ENCODE assay signal across 8 cellular contexts in the genomic region with DNA sequence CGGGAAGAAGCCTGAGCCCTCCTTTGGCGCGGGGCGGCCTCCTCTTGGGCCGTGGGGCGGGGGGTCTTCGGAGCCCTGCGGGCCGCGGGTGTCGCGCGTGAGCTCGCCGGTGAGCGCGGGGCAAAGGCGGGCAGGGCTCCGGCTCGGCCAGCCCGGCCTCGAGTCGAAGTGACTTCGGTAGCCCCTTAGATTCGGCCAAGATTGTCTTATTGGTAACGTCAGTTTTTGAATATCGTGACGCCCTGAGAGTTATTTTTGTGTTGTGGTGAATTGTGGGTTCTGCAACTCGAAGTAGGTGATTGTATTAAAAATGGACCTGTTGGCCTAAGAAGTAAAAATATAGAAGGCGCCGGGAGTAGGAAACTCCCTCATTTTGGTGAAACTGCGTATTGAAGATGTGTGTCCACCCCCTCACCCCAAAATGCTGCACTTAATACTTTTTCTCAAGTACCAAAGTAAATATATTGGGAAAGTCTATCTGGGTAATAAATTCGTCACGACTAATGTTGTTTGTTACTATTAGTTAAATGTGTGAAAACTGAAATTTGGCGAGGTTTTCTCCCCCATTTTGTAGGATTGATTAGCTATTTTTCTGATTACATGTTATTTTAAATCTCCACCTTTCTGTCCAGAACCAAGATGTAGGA. TPM values are rescaled to one million over a fixed set of nuclear protein-coding genes. Genes with fewer than 3 reads are reported as not detected.
A peak's percentile ranks its signal among the peaks of the same experiment; 100 is the strongest.
DNase-seq lines count a peak whose midpoint lies in the region; ATAC-seq, FAIRE-seq and TF ChIP-seq lines count a peak whose summit lies in the region.

No MANE protein-coding gene starts in this region.

- H3K4me2 ChIP-seq in BLaER1 treated with 17β-estradiol and CSF1 and Interleukin-3, amounts not matched to agents 10 nM and 100 nM: peak overlapping the region; percentile 74 to 96 (median 92)
- H3K4me2 ChIP-seq in GM12878 (ENCODE audit: control insufficient read depth, insufficient read depth): peak overlapping the region; percentile 78

- peaks cover 22 to 54% (median 43%) of the 10 kb centered on the region in 10 experiments for H3K4me1 ChIP-seq in BLaER1 treated with 17β-estradiol and CSF1 and Interleukin-3, amounts not matched to agents 10 nM and 100 nM
- H3K4me1 ChIP-seq in GM12878 (ENCODE audit: control insufficient read depth, insufficient read depth, low read length) (peaks cover 3% of the 10 kb centered on the region; the same call in 1 of the 2 replicates), stomach smooth muscle (ENCODE audit: control insufficient read depth, insufficient read depth, low read length) (peaks cover 28% of the 10 kb centered on the region)

- in situ Hi-C loops in GM12878 (cut with MboI): no loop called here

- peaks cover 34 to 44% (median 38%) of the 10 kb centered on the region in 11 experiments for H3K36me3 ChIP-seq in BLaER1 treated with 17β-estradiol and CSF1 and Interleukin-3, amounts not matched to agents 10 nM and 100 nM
- H3K36me3 ChIP-seq in KOPT-K1 (ENCODE audit: insufficient read depth, low read length) (peaks cover 43% of the 10 kb centered on the region), GM12878 (ENCODE audit: control insufficient read depth in 2 of 2, insufficient read depth in 2 of 2, low read length in 1 of 2) (peaks cover 2 to 25% of the 10 kb centered on the region in 2 experiments; a peak in 3 of 4 replicates), stomach smooth muscle (ENCODE audit: control insufficient read depth in 2 of 2, insufficient read depth in 2 of 2, low read length in 2 of 2) (peaks cover 3 to 4% of the 10 kb centered on the region in 2 donors)

- H3K4me3 ChIP-seq in BLaER1 treated with 17β-estradiol and CSF1 and Interleukin-3, amounts not matched to agents 10 nM and 100 nM: peak overlapping the region; percentile 88 to 97 (median 95)
- H3K4me3 ChIP-seq in GM12878: peak overlapping the region; percentile 99
- peak overlapping the region; percentile 97 to 98 for H3K4me3 ChIP-seq in stomach smooth muscle (ENCODE audit: low read length in 2 of 2)

- intact Hi-C loops in GM12878 (cut with micrococcal nuclease; ENCODE audit: unreplicated experiment): loop anchor here (1.0 to 10.0 kb wide), 5 partner anchors 98 to 508 kb away; a partner anchor contains a TSS

- peaks cover 0 to 12% (median 2%) of the 10 kb centered on the region in 11 experiments; a peak in 7 of 22 replicates for H3K9me3 ChIP-seq in BLaER1 treated with 17β-estradiol and CSF1 and Interleukin-3, amounts not matched to agents 10 nM and 100 nM (replicated peaks in 1 of 11)
- no peaks in the 10 kb centered on the region for H3K9me3 ChIP-seq in KOPT-K1 (ENCODE audit: insufficient read depth, low read length, poor library complexity, severe bottlenecking)
- H3K9me3 ChIP-seq in GM12878 (replicated peaks; ENCODE audit: control insufficient read depth, insufficient read depth, low read length): no peaks in the 10 kb centered on the region; the same call in 2 of the 3 replicates
- H3K9me3 ChIP-seq in stomach smooth muscle (ENCODE audit: control insufficient read depth in 2 of 2, low read length in 2 of 2): no peaks in the 10 kb centered on the region

- DNase-seq in GM12878 (ENCODE audit: low read depth, low spot score): no peak
- peak; percentile 35 for DNase-seq in kidney glomerular epithelial cell (lab: John Stamatoyannopoulos, UW)
- DNase-seq in cerebellum (ENCODE audit: low spot score): no peak
- DNase-seq in NCI-H226: no peak

- WGBS in GM12878 (ENCODE audit: insufficient coverage, insufficient replicate concordance, low lambda C conversion rate, missing lambda C conversion rate): 2% methylated on average over 31 of the region's 35 CpGs

- H4K20me1 ChIP-seq in BLaER1 treated with 17β-estradiol and CSF1 and Interleukin-3, amounts not matched to agents 10 nM and 100 nM: peaks cover 48 to 56% (median 52%) of the 10 kb centered on the region in 11 experiments
- H4K20me1 ChIP-seq in GM12878 (ENCODE audit: control insufficient read depth, insufficient read depth): no peaks in the 10 kb centered on the region; the same call in 1 of the 2 replicates

- POLR2A ChIA-PET in GM12878 (lab: Charles Lee): interaction anchor here (0.5 to 3.7 kb wide), 10 partner anchors 9 to 227 kb away, joined by 3 to 12 read pairs (median 3); no protein-coding TSS in a partner anchor

- no peak overlapping the region; the same call in 1 of the 2 replicates for H2AFZ ChIP-seq in GM12878 (ENCODE audit: control insufficient read depth, low read depth, low read length)

- no peak for TF ChIP-seq CTCF in GM12878 (IDR thresholded peaks at IDR 0.05 in 2 of 3, conservative IDR thresholded peaks at IDR 0.05 in 1 of 3; ENCODE audit: control insufficient read depth in 2 of 3, extremely low read depth in 1 of 3, insufficient read depth in 1 of 3, low read depth in 3 of 3, low read length in 3 of 3)

- RAD21 ChIA-PET in GM12878 (lab: Charles Lee; ENCODE audit: unreplicated experiment): interaction anchor here (0.7 to 4.6 kb wide), 3 partner anchors 9 to 227 kb away, joined by 3 to 20 read pairs (median 11); no protein-coding TSS in a partner anchor

- TF ChIP-seq POLR2A in GM12878 (IDR thresholded peaks at IDR 0.05; ENCODE audit: low read depth, low read length): no peak

- CTCF ChIA-PET in GM12878 (lab: Yijun Ruan, JAX): interaction anchor here (1.0 to 3.7 kb wide), 9 partner anchors 9 to 677 kb away, joined by 3 to 18 read pairs (median 4); no protein-coding TSS in a partner anchor

- peak overlapping the region; percentile 96 to 100 (median 99) for H3K9ac ChIP-seq in BLaER1 treated with 17β-estradiol and CSF1 and Interleukin-3, amounts not matched to agents 10 nM and 100 nM
- peak overlapping the region; percentile 100 for H3K9ac ChIP-seq in GM12878 (ENCODE audit: control insufficient read depth, insufficient read depth, low read length)
- H3K9ac ChIP-seq in stomach smooth muscle (ENCODE audit: low read length in 2 of 2): peak overlapping the region; percentile 99

- no peak for FAIRE-seq in GM12878 (lab: Jason Lieb, UNC)

- no peaks in the 10 kb centered on the region for H3K27me3 ChIP-seq in BLaER1 treated with 17β-estradiol and CSF1 and Interleukin-3, amounts not matched to agents 10 nM and 100 nM
- H3K27me3 ChIP-seq in GM12878 (replicated peaks in 1 of 2; ENCODE audit: control insufficient read depth in 2 of 2, insufficient read depth in 2 of 2, low read length in 1 of 2) (no peaks in the 10 kb centered on the region), stomach smooth muscle (ENCODE audit: control insufficient read depth in 1 of 2, insufficient read depth in 2 of 2, low read length in 2 of 2) (no peaks in the 10 kb centered on the region)

- peak; percentile 17 for ATAC-seq in GM19397 (IDR thresholded peaks at IDR 0.05; ENCODE audit: unreplicated experiment)
- peak; percentile 27 for ATAC-seq in GM12878

- peak overlapping the region; percentile 97 to 100 (median 99) for H3K27ac ChIP-seq in BLaER1 treated with 17β-estradiol and CSF1 and Interleukin-3, amounts not matched to agents 10 nM and 100 nM
- H3K27ac ChIP-seq in KOPT-K1 (ENCODE audit: low read depth, low read length, poor library complexity, severe bottlenecking): peak overlapping the region; percentile 98
- peak overlapping the region; percentile 99 for H3K27ac ChIP-seq in GM12878 (ENCODE audit: control insufficient read depth, insufficient read depth)
- peak overlapping the region; percentile 98 for H3K27ac ChIP-seq in stomach smooth muscle (ENCODE audit: low read length)

- H3K79me2 ChIP-seq in GM12878 (ENCODE audit: control insufficient read depth, insufficient read depth, low read length): peaks cover 64% of the 10 kb centered on the region

- TF ChIP-seq EP300 in GM12878 (IDR thresholded peaks at IDR 0.05; ENCODE audit: borderline replicate concordance in 1 of 2, control insufficient read depth in 1 of 2, low read depth in 2 of 2, low read length in 2 of 2): no peak

- no TSS peak for BruUV-seq in GM12878 (replicated peaks; lab: Mats Ljungman, UMichigan)

- SMC1A ChIA-PET in GM12878 (lab: Charles Lee; ENCODE audit: uncharacterized antibody, unreplicated experiment): interaction anchor here (0.8 to 10.2 kb wide), 8 partner anchors 9 to 504 kb away, joined by 3 to 84 read pairs (median 5); no protein-coding TSS in a partner anchor

- no peak for TF ChIP-seq RAD21 in GM12878 (IDR thresholded peaks at IDR 0.05; ENCODE audit: insufficient read depth, low read depth, low read length)

TF ChIP-seq in GM12878, 131 proteins besides CTCF, POLR2A, EP300 and RAD21 (continues in another document):
- TF ChIP-seq RUNX3 (IDR thresholded peaks at IDR 0.05; ENCODE audit: low read length) (peak; percentile 71), MEF2A (IDR thresholded peaks at IDR 0.05; ENCODE audit: insufficient read depth, low read depth, low read length) (0 out of 2 replicates have a peak, but pooled peaks have one; percentile 27), CREM (IDR thresholded peaks at IDR 0.05; ENCODE audit: low read depth) (no peak), ZNF207 (IDR thresholded peaks at IDR 0.05; ENCODE audit: borderline replicate concordance) (no peak)
- TF ChIP-seq, protein P1, sequence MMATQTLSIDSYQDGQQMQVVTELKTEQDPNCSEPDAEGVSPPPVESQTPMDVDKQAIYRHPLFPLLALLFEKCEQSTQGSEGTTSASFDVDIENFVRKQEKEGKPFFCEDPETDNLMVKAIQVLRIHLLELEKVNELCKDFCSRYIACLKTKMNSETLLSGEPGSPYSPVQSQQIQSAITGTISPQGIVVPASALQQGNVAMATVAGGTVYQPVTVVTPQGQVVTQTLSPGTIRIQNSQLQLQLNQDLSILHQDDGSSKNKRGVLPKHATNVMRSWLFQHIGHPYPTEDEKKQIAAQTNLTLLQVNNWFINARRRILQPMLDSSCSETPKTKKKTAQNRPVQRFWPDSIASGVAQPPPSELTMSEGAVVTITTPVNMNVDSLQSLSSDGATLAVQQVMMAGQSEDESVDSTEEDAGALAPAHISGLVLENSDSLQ (IDR thresholded peaks at IDR 0.05): no peak

RNA-seq across cellular contexts. Expression of a gene that starts 0.7 kb away (rescaled TPM):
- total RNA-seq in GM12878 (2013; cell fraction: nucleolus; rRNA removed): 215 and 216 TPM in 2 replicates
- total RNA-seq in GM12878 (2014; rRNA removed) (64.3 and 83.1 TPM in 2 replicates), GM12878 (2014; rRNA removed; fragmentation: Illumina TruSeq; extraction: Trizol) (107 and 110 TPM in 2 replicates), GM12878 (2021) (68.7 and 69.1 TPM in 2 replicates), cerebellum (125 TPM)
- polyA plus RNA-seq in GM12878 (2011; ENCODE audit: low read depth): 32.3 TPM
- polyA plus RNA-seq in GM12878 (2011; rRNA removed) (49.6 and 73.2 TPM in 2 replicates), GM12878 (2014; fragmentation: Illumina TruSeq; extraction: Trizol) (107 and 154 TPM in 2 replicates), GM12878 (2014; fragmentation: Nextera tagmentation; extraction: Ambion mirVana) (10 to 100 TPM; 39.4 to 56.3 TPM), GM12878 (2014; rRNA removed) (41.1 and 45.8 TPM in 2 replicates), GM12878 (2016; fragmentation: Nextera tagmentation; extraction: Ambion mirVana) (100 to 1,000 TPM; 109 to 111 TPM)
- polyA plus RNA-seq in GM12878 (2011; cell fraction: cytosol; rRNA removed): 17.2 and 23.2 TPM in 2 replicates
- 35.8 and 40.2 TPM in 2 replicates for polyA plus RNA-seq in GM12878 (2011; cell fraction: nucleus; rRNA removed)
- polyA plus RNA-seq in GM12878 (2012): 36.5 and 61.7 TPM in 2 replicates
- polyA minus RNA-seq in GM12878 (2011; rRNA and poly(A)+ RNA removed): 34.0 and 60.9 TPM in 2 replicates
- 26.2 and 36.3 TPM in 2 replicates for polyA minus RNA-seq in GM12878 (2011; cell fraction: cytosol; rRNA and poly(A)+ RNA removed)
- polyA minus RNA-seq in GM12878 (2011; cell fraction: nucleus; rRNA and poly(A)+ RNA removed): 34.6 and 45.9 TPM in 2 replicates
